Comparison of ENCODE assay signal across 11 cellular contexts in the genomic region with DNA sequence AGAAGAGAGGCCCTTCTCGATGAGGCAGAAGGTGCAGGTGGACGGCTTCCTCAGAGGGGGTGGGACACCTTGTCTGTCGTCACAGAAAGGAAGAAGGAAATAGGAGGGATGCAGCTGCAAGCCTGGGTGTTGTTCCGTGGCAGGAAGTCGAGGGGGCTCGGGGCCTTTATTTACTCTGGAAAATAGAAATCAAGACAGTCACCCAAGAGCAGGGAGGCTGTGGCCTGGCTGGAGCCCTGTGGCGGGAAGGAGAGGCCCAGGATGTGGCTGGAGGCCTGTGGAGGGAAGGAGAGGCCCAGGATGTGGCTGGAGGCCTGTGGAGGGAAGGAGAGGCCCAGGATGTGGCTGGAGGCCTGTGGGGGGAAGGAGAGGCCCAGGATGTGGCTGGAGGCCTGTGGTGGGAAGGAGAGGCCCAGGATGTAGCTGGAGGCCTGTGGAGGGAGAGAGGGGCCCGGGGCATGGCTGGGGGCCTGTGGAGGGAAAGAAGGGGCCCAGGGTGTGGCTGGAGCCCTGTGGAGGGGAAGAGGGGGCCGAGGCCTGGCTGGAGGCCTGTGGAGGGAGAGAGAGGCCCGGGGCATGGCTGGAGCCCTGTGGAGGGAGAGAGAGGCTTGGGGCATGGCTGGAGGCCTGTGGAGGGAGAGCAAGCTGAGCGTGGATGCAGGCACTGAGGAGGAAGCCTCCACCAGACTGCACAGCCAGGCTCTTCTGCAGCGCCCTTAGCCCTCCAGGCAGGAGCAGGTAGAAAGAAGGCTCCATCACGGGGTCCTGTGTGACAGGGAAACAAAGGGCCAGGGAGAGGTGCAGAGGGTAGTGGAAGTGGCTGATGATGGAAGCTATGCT.
DNase-seq lines count a peak whose midpoint lies in the region; ATAC-seq and TF ChIP-seq lines count a peak whose summit lies in the region.
"Had no signal": no experiment of that assay in that cellular context is flagged by ENCODE, and none has a peak within 500 bp of the region (broad histone marks: within the 10 kb centered on the region; RNA-seq: fewer than 3 reads in every experiment).

No MANE protein-coding gene starts in this region.

- H3F3A ChIP-seq in OCI-LY1 (ENCODE audit: insufficient read depth, low read length) = no peaks in the 10 kb centered on the region

- no peak for TF ChIP-seq CTCF in OCI-LY1 (IDR thresholded peaks at IDR 0.05; ENCODE audit: low read length)

- peaks cover 43% of the 10 kb centered on the region for H3K4me1 Mint-ChIP-seq in activated CD4-positive, alpha-beta T cell treated with anti-CD3 and anti-CD28 coated beads for 36 hours
- H3K4me1 Mint-ChIP-seq in stimulated activated memory B cell treated with anti-CD40 and anti-IgM and Interleukin-4, amounts not matched to agents 10 μg/mL and 1 μg/mL and 100 μg/mL, for 72 hours = peaks cover 37% of the 10 kb centered on the region

- H3K9ac ChIP-seq in OCI-LY1 (ENCODE audit: low read length) = peak overlapping the region; percentile 51

- no peak overlapping the region for H3K4me3 ChIP-seq in OCI-LY1 (ENCODE audit: low read depth, low read length, poor library complexity, severe bottlenecking)
- H3K4me3 ChIP-seq: coronary artery, thyroid gland had no signal

- CTCF ChIA-PET in activated CD4-positive, alpha-beta T cell treated with anti-CD3 and anti-CD28 coated beads for 36 hours (lab: Charles Lee) = interaction anchor here (0.5 to 1.7 kb wide), 4 partner anchors 10 to 383 kb away, joined by 3 to 5 read pairs (median 4); no protein-coding TSS in a partner anchor

- H3K27me3 ChIP-seq in OCI-LY1 (ENCODE audit: insufficient read depth, low read length) = no peaks in the 10 kb centered on the region
- H3K27me3 ChIP-seq: thyroid gland had no signal

- H3K4me1 ChIP-seq in OCI-LY1 (ENCODE audit: insufficient read depth, low read length, severe bottlenecking) = peaks cover 24% of the 10 kb centered on the region
- H3K4me1 ChIP-seq: thyroid gland had no signal

- peaks cover 23% of the 10 kb centered on the region for H3K9me3 Mint-ChIP-seq in activated CD4-positive, alpha-beta T cell treated with anti-CD3 and anti-CD28 coated beads for 36 hours (ENCODE audit: low read depth)
- H3K9me3 Mint-ChIP-seq in activated naive CD4-positive, alpha-beta T cell treated with anti-CD3 and anti-CD28 coated beads, Interleukin-2, amount 50 U/mL, for 72 hours = peaks cover 22 to 41% of the 10 kb centered on the region in 2 donors
- H3K9me3 Mint-ChIP-seq in stimulated activated memory B cell treated with anti-CD40 and anti-IgM and Interleukin-4, amounts not matched to agents 10 μg/mL and 1 μg/mL and 100 μg/mL, for 72 hours = peaks cover 16% of the 10 kb centered on the region

- ATAC-seq in activated CD4-positive, alpha-beta T cell treated with anti-CD3 and anti-CD28 coated beads for 36 hours = peak; percentile 57
- ATAC-seq in activated naive CD4-positive, alpha-beta T cell treated with anti-CD3 and anti-CD28 coated beads, Interleukin-2, amount 50 U/mL, for 72 hours = peak; percentile 35 to 69
- ATAC-seq in stimulated activated memory B cell treated with anti-CD40 and anti-IgM and Interleukin-4, amounts not matched to agents 10 μg/mL and 1 μg/mL and 100 μg/mL, for 72 hours = no peak
- no peak for ATAC-seq in GM19324 (IDR thresholded peaks at IDR 0.05; ENCODE audit: low FRiP score, unreplicated experiment)
- ATAC-seq: Right ventricle myocardium inferior had no signal

- peak overlapping the region; percentile 58; the same call in 1 of the 2 replicates for H2AFZ ChIP-seq in OCI-LY1 (ENCODE audit: low read length)

- no peaks in the 10 kb centered on the region for H3K36me3 ChIP-seq in OCI-LY1 (ENCODE audit: insufficient read depth, low read length)
- H3K36me3 ChIP-seq: thyroid gland had no signal

- no peaks in the 10 kb centered on the region for H3K9me2 ChIP-seq in OCI-LY1 (ENCODE audit: low read depth, low read length)

- no peak overlapping the region for H3K4me3 Mint-ChIP-seq in activated CD4-positive, alpha-beta T cell treated with anti-CD3 and anti-CD28 coated beads for 36 hours
- H3K4me3 Mint-ChIP-seq in stimulated activated memory B cell treated with anti-CD40 and anti-IgM and Interleukin-4, amounts not matched to agents 10 μg/mL and 1 μg/mL and 100 μg/mL, for 72 hours = no peak overlapping the region

- H3K27ac Mint-ChIP-seq in activated CD4-positive, alpha-beta T cell treated with anti-CD3 and anti-CD28 coated beads for 36 hours = peak overlapping the region; percentile 85
- peak overlapping the region; percentile 79 to 89 for H3K27ac Mint-ChIP-seq in activated naive CD4-positive, alpha-beta T cell treated with anti-CD3 and anti-CD28 coated beads, Interleukin-2, amount 50 U/mL, for 72 hours
- H3K27ac Mint-ChIP-seq in stimulated activated memory B cell treated with anti-CD40 and anti-IgM and Interleukin-4, amounts not matched to agents 10 μg/mL and 1 μg/mL and 100 μg/mL, for 72 hours = peak overlapping the region; percentile 95

- H3K79me2 ChIP-seq in OCI-LY1 (ENCODE audit: insufficient read depth, low read length) = no peaks in the 10 kb centered on the region

- 0 out of 2 replicates have a peak overlapping the region, but pooled peaks have one; percentile 19 for H3K4me2 ChIP-seq in OCI-LY1 (ENCODE audit: low read length)

- H3K27ac ChIP-seq in OCI-LY1 (ENCODE audit: low read depth, low read length, poor library complexity, severe bottlenecking) = peak overlapping the region; percentile 67
- H3K27ac ChIP-seq: coronary artery, thyroid gland had no signal

- H3K9me3 ChIP-seq in OCI-LY1 (ENCODE audit: low read length) = peaks cover 16% of the 10 kb centered on the region
- H3K9me3 ChIP-seq: thyroid gland had no signal

- DNase-seq in activated CD4-positive, alpha-beta T cell treated with anti-CD3 and anti-CD28 coated beads for 36 hours = peak; percentile 46
- no peak for DNase-seq in activated CD4-positive, alpha-beta T cell treated with anti-CD3 and anti-CD28 coated beads, Interleukin-2, amount 50 U/mL, for 1 hour
- DNase-seq in activated naive CD4-positive, alpha-beta T cell treated with anti-CD3 and anti-CD28 coated beads, Interleukin-2, amount 50 U/mL, for 72 hours (ENCODE audit: low spot score in 2 of 2) = peak in 1 of 2 donors; percentile 69
- no peak for DNase-seq in NCI-H1417 (lab: John Stamatoyannopoulos, UW)
- DNase-seq in NCI-H187 treated with DMSO at 0.1 percent for 48 hours (lab: John Stamatoyannopoulos, UW) = no peak
- DNase-seq: thyroid gland had no signal

- no peaks in the 10 kb centered on the region for H4K20me1 ChIP-seq in OCI-LY1 (ENCODE audit: insufficient read depth, low read length)

- POLR2A ChIA-PET in activated CD4-positive, alpha-beta T cell treated with anti-CD3 and anti-CD28 coated beads for 36 hours (lab: Charles Lee) = no interaction called here

- peaks cover 15% of the 10 kb centered on the region for H3K36me3 Mint-ChIP-seq in activated CD4-positive, alpha-beta T cell treated with anti-CD3 and anti-CD28 coated beads for 36 hours (ENCODE audit: low read depth)
- peaks cover 27 to 43% of the 10 kb centered on the region in 2 donors for H3K36me3 Mint-ChIP-seq in activated naive CD4-positive, alpha-beta T cell treated with anti-CD3 and anti-CD28 coated beads, Interleukin-2, amount 50 U/mL, for 72 hours
- H3K36me3 Mint-ChIP-seq in stimulated activated memory B cell treated with anti-CD40 and anti-IgM and Interleukin-4, amounts not matched to agents 10 μg/mL and 1 μg/mL and 100 μg/mL, for 72 hours = peaks cover 25% of the 10 kb centered on the region

- intact Hi-C loops in activated CD4-positive, alpha-beta T cell treated with anti-CD3 and anti-CD28 coated beads for 36 hours (cut with DNase I, micrococcal nuclease) = no loop called here

- no peaks in the 10 kb centered on the region for H3K27me3 Mint-ChIP-seq in activated CD4-positive, alpha-beta T cell treated with anti-CD3 and anti-CD28 coated beads for 36 hours
- H3K27me3 Mint-ChIP-seq in stimulated activated memory B cell treated with anti-CD40 and anti-IgM and Interleukin-4, amounts not matched to agents 10 μg/mL and 1 μg/mL and 100 μg/mL, for 72 hours = no peaks in the 10 kb centered on the region

Comparison
In these comparisons a context has a peak if more than half of its experiments do, and no peak if none do; other contexts are left out.
1. ATAC-seq: peak in activated CD4-positive, alpha-beta T cell treated with anti-CD3 and anti-CD28 coated beads for 36 hours (single experiment) and activated naive CD4-positive, alpha-beta T cell treated with anti-CD3 and anti-CD28 coated beads, Interleukin-2, amount 50 U/mL, for 72 hours (2 of 2); none in stimulated activated memory B cell treated with anti-CD40 and anti-IgM and Interleukin-4, amounts not matched to agents 10 μg/mL and 1 μg/mL and 100 μg/mL, for 72 hours (single experiment) and GM19324 (single experiment).
2. Peak in every context shown above with its lines, with median percentiles within 50 percentile points of each other: H3K27ac Mint-ChIP-seq.